Comparison of ENCODE assay signal across 29 cellular contexts in the genomic region with DNA sequence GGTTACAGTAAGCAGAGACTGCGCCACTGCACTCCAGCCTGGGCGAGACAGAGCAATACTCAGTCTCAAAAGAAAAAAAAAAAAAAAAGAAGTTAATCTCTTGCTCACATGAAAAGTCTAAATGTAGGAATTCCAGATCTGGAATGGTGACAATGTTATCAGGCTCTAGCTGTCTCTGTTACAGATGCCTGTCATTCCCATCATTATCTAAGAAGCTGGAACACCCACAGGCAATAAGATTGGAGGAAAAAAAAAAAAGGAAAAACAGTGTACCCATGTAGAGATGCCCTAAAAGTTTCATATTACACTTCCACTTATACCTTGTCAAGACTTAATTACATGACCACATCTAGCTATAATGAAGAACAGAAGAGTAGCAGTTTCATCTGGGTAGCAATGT.
"Had no signal": no experiment of that assay in that cellular context is flagged by ENCODE, and none has a peak within 500 bp of the region (broad histone marks: within the 10 kb centered on the region; RNA-seq: fewer than 3 reads in every experiment).

No MANE protein-coding gene starts in this region.

- H3K4me3 ChIP-seq: ascending aorta, cardiac muscle cell, coronary artery, dorsolateral prefrontal cortex, gastrocnemius medialis, left lung, lower lobe of right lung, right lobe of liver, skin epidermis, thoracic aorta, vagina had no signal

- H3K4me3 Mint-ChIP-seq: activated naive CD4-positive, alpha-beta T cell treated with anti-CD3 and anti-CD28 coated beads, Interleukin-2, amount 10 ng/mL, durations not matched to agents 7 days and 5 days; activated naive CD8-positive, alpha-beta T cell treated with anti-CD3 and anti-CD28 coated beads, Interleukin-2, amount 10 ng/mL, durations not matched to agents 7 days and 5 days; activated T-helper 1 cell treated with anti-CD3 and anti-CD28 coated beads, Interleukin-12 subunit alpha, Interleukin-12 subunit beta, Interleukin-2, Interleukin-4 antibody, amounts not matched to agents 30 ng/mL and 10 ng/mL and 1 ng/mL, durations not matched to agents 14 hours and 24 hours and 36 hours; brain; effector memory CD8-positive, alpha-beta T cell; nephron; T-helper 2 cell treated with Interferon-gamma antibody and Interleukin-4, amounts not matched to agents 5 μg/mL and 100 μg/mL, for 36 hours; type B pancreatic cell had no signal

- H3K27ac Mint-ChIP-seq: activated naive CD4-positive, alpha-beta T cell treated with anti-CD3 and anti-CD28 coated beads, Interleukin-2, amount 10 ng/mL, durations not matched to agents 7 days and 5 days; activated naive CD8-positive, alpha-beta T cell treated with anti-CD3 and anti-CD28 coated beads, Interleukin-2, amount 10 ng/mL, durations not matched to agents 7 days and 5 days; activated T-helper 1 cell treated with anti-CD3 and anti-CD28 coated beads, Interleukin-12 subunit alpha, Interleukin-12 subunit beta, Interleukin-2, Interleukin-4 antibody, amounts not matched to agents 30 ng/mL and 10 ng/mL and 1 ng/mL, durations not matched to agents 14 hours and 24 hours and 36 hours; effector memory CD8-positive, alpha-beta T cell; nephron; T-helper 2 cell treated with Interferon-gamma antibody and Interleukin-4, amounts not matched to agents 5 μg/mL and 100 μg/mL, for 36 hours; type B pancreatic cell had no signal

- H3K27me3 Mint-ChIP-seq: activated naive CD4-positive, alpha-beta T cell treated with anti-CD3 and anti-CD28 coated beads, Interleukin-2, amount 10 ng/mL, durations not matched to agents 7 days and 5 days; activated naive CD8-positive, alpha-beta T cell treated with anti-CD3 and anti-CD28 coated beads, Interleukin-2, amount 10 ng/mL, durations not matched to agents 7 days and 5 days; brain; effector memory CD8-positive, alpha-beta T cell; type B pancreatic cell had no signal

- H3K27ac ChIP-seq: ascending aorta, cardiac muscle cell, coronary artery, dorsolateral prefrontal cortex, gastrocnemius medialis, left lung, lower lobe of right lung, right lobe of liver, skin epidermis, thoracic aorta, vagina had no signal

- ATAC-seq: effector memory CD8-positive, alpha-beta T cell; gastrocnemius medialis; left lung; lower lobe of right lung; stimulated activated naive CD8-positive, alpha-beta T cell treated with anti-CD3 and anti-CD28 coated beads, Interleukin-15, Interleukin-2, amounts not matched to agents 100 U/mL and 50 U/mL, for 24 hours had no signal

- H3K36me3 ChIP-seq: cardiac muscle cell, right lobe of liver had no signal

- DNase-seq: activated CD4-positive, alpha-beta T cell treated with anti-CD3 and anti-CD28 coated beads for 4 hours; activated CD4-positive, alpha-beta T cell treated with anti-CD3 and anti-CD28 coated beads, Interleukin-2, amount 50 U/mL, for 4 hours; activated CD8-positive, alpha-beta memory T cell treated with anti-CD3 and anti-CD28 coated beads for 24 hours; activated gamma-delta T cell; activated naive CD4-positive, alpha-beta T cell treated with anti-CD3 and anti-CD28 coated beads, Interleukin-2, amount 10 ng/mL, durations not matched to agents 7 days and 5 days; activated naive CD8-positive, alpha-beta T cell treated with anti-CD3 and anti-CD28 coated beads, Interleukin-2, amount 10 ng/mL, durations not matched to agents 7 days and 5 days; activated T-cell treated with anti-CD3 and anti-CD28 coated beads, Interleukin-2, amount 50 U/mL, for 1 hour; dorsolateral prefrontal cortex; effector memory CD8-positive, alpha-beta T cell; erythroblast; gastrocnemius medialis; glutamatergic neuron; left lung; lower lobe of right lung; right lobe of liver; stimulated activated CD4-positive, alpha-beta T cell treated with anti-CD3 and anti-CD28 coated beads, Interleukin-12 subunit alpha, Interleukin-12 subunit beta, amount 100 ng/mL, for 4 hours; stimulated activated CD4-positive, alpha-beta T cell treated with anti-CD3 and anti-CD28 coated beads, Interleukin-4, amount 100 ng/mL, for 1 hour; stimulated activated naive CD8-positive, alpha-beta T cell treated with anti-CD3 and anti-CD28 coated beads, Interleukin-15, Interleukin-2, amounts not matched to agents 100 U/mL and 50 U/mL, for 24 hours had no signal

- H3K27me3 ChIP-seq: ascending aorta, cardiac muscle cell, dorsolateral prefrontal cortex, gastrocnemius medialis, left lung, right lobe of liver, vagina had no signal

- H3K9me3 Mint-ChIP-seq: activated naive CD4-positive, alpha-beta T cell treated with anti-CD3 and anti-CD28 coated beads, Interleukin-2, amount 10 ng/mL, durations not matched to agents 7 days and 5 days; activated naive CD8-positive, alpha-beta T cell treated with anti-CD3 and anti-CD28 coated beads, Interleukin-2, amount 10 ng/mL, durations not matched to agents 7 days and 5 days; activated T-helper 1 cell treated with anti-CD3 and anti-CD28 coated beads, Interleukin-12 subunit alpha, Interleukin-12 subunit beta, Interleukin-2, Interleukin-4 antibody, amounts not matched to agents 30 ng/mL and 10 ng/mL and 1 ng/mL, durations not matched to agents 14 hours and 24 hours and 36 hours; effector memory CD8-positive, alpha-beta T cell; type B pancreatic cell had no signal
